Comparison of ENCODE assay signal across 7 cellular contexts in genomic region chr12:88127855-88128254, GRCh38.
"Had no signal": no experiment of that assay in that cellular context is flagged by ENCODE, and none has a peak within 500 bp of the region (broad histone marks: within the 10 kb centered on the region; RNA-seq: fewer than 3 reads in every experiment).

No MANE protein-coding gene starts in this region.

- DNase-seq: IMR-90, KBM-7, KG1 had no signal

- H3K4me3 ChIP-seq: K562 had no signal

- H3K9ac ChIP-seq: KMS-11 had no signal

- H3K27ac ChIP-seq: HL-60, KMS-11 had no signal

- H3K4me2 ChIP-seq: KMS-11 had no signal

- FAIRE-seq: HTR-8/SVneo, K562 had no signal

- ATAC-seq: K562 had no signal
